ENCODE assay signal across 1 cellular context in genomic region chr9:27451207-27451792, GRCh38.
TF ChIP-seq lines count a peak whose summit lies in the region.

No MANE protein-coding gene starts in this region.

TF ChIP-seq in SK-N-SH treated with all-trans-retinoic acid at 6 μM for 48 hours, 23 proteins besides CTCF, POLR2A, EP300 and RAD21 (continued from another document):
- no peak for TF ChIP-seq SNAI2 (CRISPR knock-in tag; IDR thresholded peaks at IDR 0.05)
- TF ChIP-seq ISL1 (CRISPR knock-in tag; IDR thresholded peaks at IDR 0.05), result no peak
- no peak for TF ChIP-seq TSHZ2 (CRISPR knock-in tag; IDR thresholded peaks at IDR 0.05)
